ENCODE assay signal across 13 cellular contexts in the genomic region with DNA sequence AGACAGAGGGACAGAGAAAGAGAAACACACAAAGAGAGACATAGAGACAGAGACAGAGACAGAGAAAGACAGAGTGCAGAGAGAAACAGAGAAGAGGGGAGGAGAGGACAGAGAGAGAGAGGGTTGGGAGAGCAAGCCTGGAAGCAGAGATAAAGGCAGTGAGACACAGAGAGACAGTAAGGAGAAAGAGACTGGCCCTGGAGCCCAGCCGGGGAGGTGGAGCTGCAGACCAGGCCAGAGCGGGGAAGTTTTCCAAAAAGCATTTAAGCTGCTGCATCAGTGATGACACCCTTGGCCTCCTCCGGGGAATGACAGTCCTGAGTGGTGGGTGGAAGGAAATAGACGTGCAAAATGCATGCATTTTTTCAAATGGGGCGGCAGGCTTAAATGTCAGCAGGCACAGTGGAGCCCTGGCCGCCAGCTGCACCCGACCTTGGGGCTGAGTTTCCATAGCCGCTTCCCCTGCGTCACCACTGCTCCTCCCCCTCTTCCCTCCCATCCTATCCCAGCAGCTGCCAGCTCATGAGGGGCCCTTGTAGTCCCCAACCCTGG.
DNase-seq lines count a peak whose midpoint lies in the region; ATAC-seq and TF ChIP-seq lines count a peak whose summit lies in the region.
"Had no signal": no experiment of that assay in that cellular context is flagged by ENCODE, and none has a peak within 500 bp of the region (broad histone marks: within the 10 kb centered on the region; RNA-seq: fewer than 3 reads in every experiment).

No MANE protein-coding gene starts in this region.

- H3K27ac Mint-ChIP-seq in type B pancreatic cell = peak overlapping the region; percentile 23

- H3K4me1 Mint-ChIP-seq in type B pancreatic cell (ENCODE audit: unreplicated experiment) = peaks cover 16% of the 10 kb centered on the region

- H3K4me1 ChIP-seq in lower lobe of right lung = no peaks in the 10 kb centered on the region
- H3K4me1 ChIP-seq: uterus had no signal

- H3K36me3 Mint-ChIP-seq in type B pancreatic cell = peaks cover 5% of the 10 kb centered on the region

- H3K27me3 Mint-ChIP-seq in type B pancreatic cell = peaks cover 40% of the 10 kb centered on the region

- no peaks in the 10 kb centered on the region for H3K36me3 ChIP-seq in lower lobe of right lung
- H3K36me3 ChIP-seq: uterus had no signal

- no peak for TF ChIP-seq CTCF in type B pancreatic cell (conservative IDR thresholded peaks at IDR 0.05)
- TF ChIP-seq CTCF in lower lobe of right lung (IDR thresholded peaks at IDR 0.05) = no peak

- H3K4me3 Mint-ChIP-seq in type B pancreatic cell = peak overlapping the region; percentile 37

- intact Hi-C loops in Right ventricle myocardium inferior (cut with DNase I) = no loop called here
- intact Hi-C loops in cardiac septum (cut with DNase I) = no loop called here
- intact Hi-C loops in lower lobe of right lung (cut with DNase I) = no loop called here

- H3K27ac ChIP-seq in lower lobe of right lung = no peak overlapping the region
- H3K27ac ChIP-seq: uterus had no signal

- H3K9me3 ChIP-seq in lower lobe of right lung = peaks cover under 1% of the 10 kb centered on the region
- H3K9me3 ChIP-seq: uterus had no signal

- H3K4me3 ChIP-seq in lower lobe of right lung = no peak overlapping the region
- H3K4me3 ChIP-seq: GM12878, uterus had no signal

- ATAC-seq in Right ventricle myocardium inferior (peak; percentile 61), left lobe of liver (peak; percentile 36), GM19397 (IDR thresholded peaks at IDR 0.05; ENCODE audit: unreplicated experiment) (no peak), lower lobe of right lung (no peak)
- ATAC-seq: GM12878 had no signal

- no peak for DNase-seq in Right ventricle myocardium inferior (ENCODE audit: missing footprints)
- DNase-seq in cardiac septum (ENCODE audit: low spot score) = no peak
- peak; percentile 71 for DNase-seq in cerebellum (ENCODE audit: low spot score)
- no peak for DNase-seq in left lobe of liver (ENCODE audit: low spot score)
- no peak for DNase-seq in type B pancreatic cell (ENCODE audit: extremely low spot score, unreplicated experiment)
- no peak for DNase-seq in AG08395 (ENCODE audit: low spot score)
- no peak for DNase-seq in lower lobe of right lung
- DNase-seq: effector CD8-positive, alpha-beta T cell; NCI-H1105 treated with DMSO at 0.1 percent for 48 hours; NCI-H748 treated with DMSO at 0.1 percent for 48 hours had no signal

- peaks cover 14% of the 10 kb centered on the region for H3K27me3 ChIP-seq in lower lobe of right lung (ENCODE audit: low read depth)
- H3K27me3 ChIP-seq: uterus had no signal

- peaks cover 8% of the 10 kb centered on the region for H3K9me3 Mint-ChIP-seq in type B pancreatic cell

Comparison
In these comparisons a context has a peak if more than half of its experiments do, and no peak if none do; other contexts are left out.
1. ATAC-seq: peak in Right ventricle myocardium inferior (single experiment) and left lobe of liver (single experiment); none in GM19397 (single experiment) and lower lobe of right lung (0 of 2).